1 cellular context compared by ENCODE assay signal in the genomic region with DNA sequence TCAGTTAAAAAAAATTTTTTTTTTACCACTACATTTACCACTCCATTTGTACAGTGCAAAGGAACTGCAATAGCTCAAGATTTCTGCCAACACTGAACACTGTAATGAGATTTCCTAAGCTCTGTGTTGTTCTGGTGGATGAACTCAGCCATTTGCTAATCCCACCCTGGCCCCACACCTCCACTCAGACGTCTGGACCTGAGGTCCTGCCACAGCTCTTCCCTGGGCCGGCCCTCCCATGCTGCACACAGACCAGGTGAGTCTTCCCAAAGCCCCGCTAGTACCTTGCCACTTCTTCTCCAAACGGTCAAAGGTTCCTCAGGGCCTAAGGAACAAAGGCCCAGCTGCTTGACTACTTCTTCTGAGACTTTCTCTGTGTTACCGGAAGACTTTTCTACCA.
TF ChIP-seq lines count a peak whose summit lies in the region.

No MANE protein-coding gene starts in this region.

TF ChIP-seq in HepG2, 621 proteins besides CTCF, POLR2A, EP300 and RAD21 (continued from another document):
- TF ChIP-seq DDIT3 (CRISPR knock-in tag; IDR thresholded peaks at IDR 0.05) (no peak), ZNF3 (CRISPR knock-in tag; IDR thresholded peaks at IDR 0.05) (no peak), CENPBD1 (CRISPR knock-in tag; IDR thresholded peaks at IDR 0.05; ENCODE audit: borderline replicate concordance, low read depth) (no peak), XRCC5 (optimal IDR thresholded peaks at IDR 0.05; ENCODE audit: low read length) (no peak)
